In the genomic region with DNA sequence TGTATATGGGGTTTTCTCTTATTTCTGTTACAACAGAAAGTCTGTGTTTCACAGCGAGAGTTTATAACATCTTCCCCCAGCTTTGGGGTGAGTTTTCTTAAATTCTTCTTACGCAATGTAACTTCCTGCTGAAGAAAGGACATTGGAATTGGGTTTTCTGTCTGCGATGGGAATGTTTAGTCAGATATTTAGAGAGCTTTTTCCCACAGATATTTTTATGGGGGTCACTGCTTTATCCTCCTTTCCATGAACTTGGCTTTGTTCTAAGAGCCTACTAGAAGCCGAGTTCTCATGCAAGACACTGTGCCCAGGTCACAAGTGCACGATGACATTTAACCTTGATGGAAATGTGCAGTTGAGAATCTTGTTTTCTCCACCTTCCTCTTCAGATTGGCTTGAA, we compare ENCODE assay signal across 1 cellular context.
TF ChIP-seq lines count a peak whose summit lies in the region.

No MANE protein-coding gene starts in this region.

TF ChIP-seq in GM12878, 131 proteins besides CTCF, POLR2A, EP300 and RAD21 (continued from another document):
- TF ChIP-seq ZNF207 (IDR thresholded peaks at IDR 0.05; ENCODE audit: borderline replicate concordance) (no peak), SIN3A (IDR thresholded peaks at IDR 0.05; ENCODE audit: low read depth, low read length) (no peak), CBX5 (IDR thresholded peaks at IDR 0.05; ENCODE audit: low read depth) (no peak), RBBP5 (conservative IDR thresholded peaks at IDR 0.05) (no peak), POLR2AphosphoS5 (IDR thresholded peaks at IDR 0.05; ENCODE audit: low read length) (no peak), ZSCAN29 (IDR thresholded peaks at IDR 0.05) (no peak), NRF1 (conservative IDR thresholded peaks at IDR 0.05; ENCODE audit: low read depth, low read length) (no peak), SIX5 (IDR thresholded peaks at IDR 0.05; ENCODE audit: low read depth, low read length, severe bottlenecking) (no peak), BMI1 (IDR thresholded peaks at IDR 0.05; ENCODE audit: borderline replicate concordance) (no peak), TCF3 (IDR thresholded peaks at IDR 0.05; ENCODE audit: borderline replicate concordance, insufficient read depth, low read depth, low read length) (no peak), RUNX3 (IDR thresholded peaks at IDR 0.05; ENCODE audit: low read length) (no peak), NFIC (IDR thresholded peaks at IDR 0.05; ENCODE audit: low read depth, low read length) (no peak), EED (IDR thresholded peaks at IDR 0.05; ENCODE audit: low read depth) (no peak)
- TF ChIP-seq, protein P1, sequence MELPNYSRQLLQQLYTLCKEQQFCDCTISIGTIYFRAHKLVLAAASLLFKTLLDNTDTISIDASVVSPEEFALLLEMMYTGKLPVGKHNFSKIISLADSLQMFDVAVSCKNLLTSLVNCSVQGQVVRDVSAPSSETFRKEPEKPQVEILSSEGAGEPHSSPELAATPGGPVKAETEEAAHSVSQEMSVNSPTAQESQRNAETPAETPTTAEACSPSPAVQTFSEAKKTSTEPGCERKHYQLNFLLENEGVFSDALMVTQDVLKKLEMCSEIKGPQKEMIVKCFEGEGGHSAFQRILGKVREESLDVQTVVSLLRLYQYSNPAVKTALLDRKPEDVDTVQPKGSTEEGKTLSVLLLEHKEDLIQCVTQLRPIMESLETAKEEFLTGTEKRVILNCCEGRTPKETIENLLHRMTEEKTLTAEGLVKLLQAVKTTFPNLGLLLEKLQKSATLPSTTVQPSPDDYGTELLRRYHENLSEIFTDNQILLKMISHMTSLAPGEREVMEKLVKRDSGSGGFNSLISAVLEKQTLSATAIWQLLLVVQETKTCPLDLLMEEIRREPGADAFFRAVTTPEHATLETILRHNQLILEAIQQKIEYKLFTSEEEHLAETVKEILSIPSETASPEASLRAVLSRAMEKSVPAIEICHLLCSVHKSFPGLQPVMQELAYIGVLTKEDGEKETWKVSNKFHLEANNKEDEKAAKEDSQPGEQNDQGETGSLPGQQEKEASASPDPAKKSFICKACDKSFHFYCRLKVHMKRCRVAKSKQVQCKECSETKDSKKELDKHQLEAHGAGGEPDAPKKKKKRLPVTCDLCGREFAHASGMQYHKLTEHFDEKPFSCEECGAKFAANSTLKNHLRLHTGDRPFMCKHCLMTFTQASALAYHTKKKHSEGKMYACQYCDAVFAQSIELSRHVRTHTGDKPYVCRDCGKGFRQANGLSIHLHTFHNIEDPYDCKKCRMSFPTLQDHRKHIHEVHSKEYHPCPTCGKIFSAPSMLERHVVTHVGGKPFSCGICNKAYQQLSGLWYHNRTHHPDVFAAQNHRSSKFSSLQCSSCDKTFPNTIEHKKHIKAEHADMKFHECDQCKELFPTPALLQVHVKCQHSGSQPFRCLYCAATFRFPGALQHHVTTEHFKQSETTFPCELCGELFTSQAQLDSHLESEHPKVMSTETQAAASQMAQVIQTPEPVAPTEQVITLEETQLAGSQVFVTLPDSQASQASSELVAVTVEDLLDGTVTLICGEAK (IDR thresholded peaks at IDR 0.05; ENCODE audit: borderline replicate concordance): no peak
- TF ChIP-seq, protein P2, sequence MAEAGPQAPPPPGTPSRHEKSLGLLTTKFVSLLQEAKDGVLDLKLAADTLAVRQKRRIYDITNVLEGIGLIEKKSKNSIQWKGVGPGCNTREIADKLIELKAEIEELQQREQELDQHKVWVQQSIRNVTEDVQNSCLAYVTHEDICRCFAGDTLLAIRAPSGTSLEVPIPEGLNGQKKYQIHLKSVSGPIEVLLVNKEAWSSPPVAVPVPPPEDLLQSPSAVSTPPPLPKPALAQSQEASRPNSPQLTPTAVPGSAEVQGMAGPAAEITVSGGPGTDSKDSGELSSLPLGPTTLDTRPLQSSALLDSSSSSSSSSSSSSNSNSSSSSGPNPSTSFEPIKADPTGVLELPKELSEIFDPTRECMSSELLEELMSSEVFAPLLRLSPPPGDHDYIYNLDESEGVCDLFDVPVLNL (IDR thresholded peaks at IDR 0.05; ENCODE audit: low read depth, low read length): no peak
